Comparison of ENCODE assay signal across 8 cellular contexts in genomic region chr16:85735225-85735722, GRCh38. TPM values are rescaled to one million over a fixed set of nuclear protein-coding genes. Genes with fewer than 3 reads are reported as not detected.
A peak's percentile ranks its signal among the peaks of the same experiment; 100 is the strongest.
DNase-seq lines count a peak whose midpoint lies in the region; ATAC-seq, FAIRE-seq and TF ChIP-seq lines count a peak whose summit lies in the region.

No MANE protein-coding gene starts in this region.

- H3K36me3 ChIP-seq in small intestine (ENCODE audit: control insufficient read depth in 2 of 2, insufficient read depth in 2 of 2, low read length in 2 of 2): no peaks in the 10 kb centered on the region

- no peak overlapping the region for H3K4me3 Mint-ChIP-seq in activated CD4-positive, alpha-beta memory T cell treated with anti-CD3 and anti-CD28 coated beads for 36 hours
- no peak overlapping the region for H3K4me3 Mint-ChIP-seq in endothelial cell (ENCODE audit: unreplicated experiment)

- intact Hi-C loops in activated CD4-positive, alpha-beta memory T cell treated with anti-CD3 and anti-CD28 coated beads for 36 hours (cut with micrococcal nuclease): no loop called here

- no peak for TF ChIP-seq CTCF in endothelial cell (IDR thresholded peaks at IDR 0.05; ENCODE audit: unreplicated experiment)

- no peaks in the 10 kb centered on the region for H3K27me3 Mint-ChIP-seq in activated CD4-positive, alpha-beta memory T cell treated with anti-CD3 and anti-CD28 coated beads for 36 hours
- peaks cover 6% of the 10 kb centered on the region for H3K27me3 Mint-ChIP-seq in endothelial cell (ENCODE audit: unreplicated experiment)

- FAIRE-seq in small intestine (lab: Jason Lieb, UNC): no peak

- H3K4me1 Mint-ChIP-seq in activated CD4-positive, alpha-beta memory T cell treated with anti-CD3 and anti-CD28 coated beads for 36 hours (ENCODE audit: low read depth): peaks cover 15% of the 10 kb centered on the region
- H3K4me1 Mint-ChIP-seq in endothelial cell (ENCODE audit: unreplicated experiment): no peaks in the 10 kb centered on the region

- WGBS in small intestine, 3 donors: 58 to 70% (median 64%) methylated on average over 15 to 16 of the region's 16 CpGs

- POLR2A ChIA-PET in activated CD4-positive, alpha-beta memory T cell treated with anti-CD3 and anti-CD28 coated beads for 36 hours (lab: Charles Lee): no interaction called here

- ATAC-seq in GM19043 (IDR thresholded peaks at IDR 0.05; ENCODE audit: low read depth, unreplicated experiment) (peak; percentile 85), HG03095 (IDR thresholded peaks at IDR 0.05; ENCODE audit: unreplicated experiment) (peak; percentile 86), HG02970 (IDR thresholded peaks at IDR 0.05; ENCODE audit: low FRiP score, unreplicated experiment) (no peak)

- H3K9me3 Mint-ChIP-seq in activated CD4-positive, alpha-beta memory T cell treated with anti-CD3 and anti-CD28 coated beads for 36 hours: no peaks in the 10 kb centered on the region
- H3K9me3 Mint-ChIP-seq in endothelial cell (ENCODE audit: unreplicated experiment): no peaks in the 10 kb centered on the region

- no peaks in the 10 kb centered on the region for H3K27me3 ChIP-seq in small intestine (ENCODE audit: control insufficient read depth in 2 of 2, insufficient read depth in 2 of 2, low read length in 2 of 2)

- peak; percentile 66 for DNase-seq in activated CD4-positive, alpha-beta memory T cell treated with anti-CD3 and anti-CD28 coated beads for 36 hours
- DNase-seq in small intestine: peak; percentile 15
- no peak for DNase-seq in endothelial cell (ENCODE audit: low spot score)
- DNase-seq in COR-L47 (lab: John Stamatoyannopoulos, UW): no peak
- DNase-seq in SW 1271 (lab: John Stamatoyannopoulos, UW): no peak

- CTCF ChIA-PET in activated CD4-positive, alpha-beta memory T cell treated with anti-CD3 and anti-CD28 coated beads for 36 hours (lab: Charles Lee): no interaction called here

- no peaks in the 10 kb centered on the region for H3K9me3 ChIP-seq in small intestine (ENCODE audit: control insufficient read depth, low read depth)

- no peaks in the 10 kb centered on the region for H3K4me1 ChIP-seq in small intestine (ENCODE audit: control insufficient read depth in 2 of 2, insufficient read depth in 1 of 2, low read depth in 1 of 2, low read length in 1 of 2)

- no peaks in the 10 kb centered on the region for H3K36me3 Mint-ChIP-seq in activated CD4-positive, alpha-beta memory T cell treated with anti-CD3 and anti-CD28 coated beads for 36 hours
- H3K36me3 Mint-ChIP-seq in endothelial cell (ENCODE audit: low read depth, unreplicated experiment): no peaks in the 10 kb centered on the region

- no peak overlapping the region for H3K27ac Mint-ChIP-seq in activated CD4-positive, alpha-beta memory T cell treated with anti-CD3 and anti-CD28 coated beads for 36 hours
- no peak overlapping the region for H3K27ac Mint-ChIP-seq in endothelial cell (ENCODE audit: unreplicated experiment)

- H3K4me3 ChIP-seq in small intestine (ENCODE audit: low read depth in 1 of 2, low read length in 2 of 2): no peak overlapping the region

- H3K27ac ChIP-seq in small intestine (ENCODE audit: low read depth in 1 of 2, low read length in 1 of 2): peak overlapping the region in 1 of 2 donors; percentile 59

RNA-seq across cellular contexts. Expression of gene C16orf74, which starts 15.6 kb away (rescaled TPM):
- not detected for total RNA-seq in activated CD4-positive, alpha-beta memory T cell treated with anti-CD3 and anti-CD28 coated beads for 36 hours
- 1 to 10 TPM in 2 of 3 donors, not detected in 1; 1.2 to 4.9 TPM for polyA plus RNA-seq in small intestine
- 0.64 TPM for total RNA-seq in endothelial cell (ENCODE audit: unreplicated experiment)

RNA-seq across cellular contexts. Expression of gene GINS2, which starts 46.5 kb away (rescaled TPM):
- 10 to 100 TPM; 66.9 to 67.8 TPM for total RNA-seq in activated CD4-positive, alpha-beta memory T cell treated with anti-CD3 and anti-CD28 coated beads for 36 hours
- 10 to 100 TPM in 1 of 3 donors, 1 to 10 TPM in 2; 2.0 to 11.2 (median 3.2) TPM for polyA plus RNA-seq in small intestine
- 9.1 TPM for total RNA-seq in endothelial cell (ENCODE audit: unreplicated experiment)

Comparison
In these comparisons a context has a peak if more than half of its experiments do, and no peak if none do; other contexts are left out.
1. DNase-seq: peak in activated CD4-positive, alpha-beta memory T cell treated with anti-CD3 and anti-CD28 coated beads for 36 hours (single experiment) and small intestine (single experiment); none in endothelial cell (single experiment), COR-L47 (single experiment) and SW 1271 (0 of 2).